16 cellular contexts compared by ENCODE assay signal in the genomic region with DNA sequence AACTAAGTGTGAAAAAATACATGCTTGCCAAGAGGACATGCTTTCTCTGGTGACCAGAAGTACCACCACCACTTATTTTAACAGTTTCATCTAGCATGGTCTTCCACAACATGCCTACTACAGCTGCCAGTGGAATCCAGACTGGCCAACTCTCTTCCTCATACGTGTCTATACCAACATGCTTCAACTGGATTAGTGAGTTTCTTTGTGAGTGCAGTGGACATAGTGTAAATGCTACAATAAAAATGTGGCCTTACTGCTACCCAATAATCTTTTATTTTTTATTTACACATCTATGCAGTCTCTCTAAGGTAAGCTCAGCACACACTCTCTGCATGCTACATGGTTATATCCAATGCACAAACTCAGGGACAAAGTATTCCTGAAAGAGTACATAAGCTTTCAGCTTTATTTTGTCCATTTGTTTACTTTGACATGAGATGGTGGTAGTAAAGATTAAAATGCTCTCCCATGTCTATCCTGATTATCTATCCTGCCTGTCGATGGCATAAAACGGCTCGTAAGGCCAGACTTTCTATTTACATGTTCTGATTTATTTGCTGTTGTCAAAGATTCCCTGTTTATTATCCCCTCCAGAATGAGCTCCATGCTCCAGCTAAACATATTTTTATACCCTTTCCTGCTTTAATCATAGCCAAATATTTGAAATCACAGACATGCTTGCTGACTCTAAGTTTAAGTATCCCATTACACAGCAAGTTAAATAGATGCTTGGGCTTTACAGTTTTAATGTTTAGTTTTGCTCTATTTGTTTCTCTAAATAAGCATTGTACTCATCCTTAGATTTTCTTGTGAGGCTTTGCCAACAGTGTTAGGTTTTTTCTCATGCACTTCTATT.
"Had no signal": no experiment of that assay in that cellular context is flagged by ENCODE, and none has a peak within 500 bp of the region (broad histone marks: within the 10 kb centered on the region; RNA-seq: fewer than 3 reads in every experiment).

No MANE protein-coding gene starts in this region.

- DNase-seq: activated CD4-positive, alpha-beta T cell treated with anti-CD3 and anti-CD28 coated beads, Interleukin-2, amount 50 U/mL, for 1 hour; activated CD4-positive, CD25-positive, alpha-beta regulatory T cell; activated effector memory CD4-positive, alpha-beta T cell treated with Interleukin-2 at 50 U/mL for 16 hours; activated T-cell treated with anti-CD3 and anti-CD28 coated beads, Interleukin-2, amount 50 U/mL, for 1 hour; amniotic stem cell; effector memory CD8-positive, alpha-beta T cell; left cardiac atrium; ovary had no signal

- H3K27ac Mint-ChIP-seq: activated naive CD4-positive, alpha-beta T cell treated with anti-CD3 and anti-CD28 coated beads, Interleukin-2, amount 50 U/mL, for 24 hours; brain; dendritic cell treated with granulocyte-macrophage colony-stimulating factor and Interleukin-4, amounts not matched to agents 40 ng/mL and 50 ng/mL, for 4 days; T-helper 1 cell treated with Interleukin-12 subunit alpha and Interleukin-12 subunit beta and Interleukin-4 antibody, amounts not matched to agents 30 μg/mL and 1 μg/mL, for 36 hours had no signal

- H3K9me3 Mint-ChIP-seq: activated naive CD4-positive, alpha-beta T cell treated with anti-CD3 and anti-CD28 coated beads, Interleukin-2, amount 50 U/mL, for 24 hours; dendritic cell treated with granulocyte-macrophage colony-stimulating factor and Interleukin-4, amounts not matched to agents 40 ng/mL and 50 ng/mL, for 4 days; effector memory CD8-positive, alpha-beta T cell; neural crest cell; T-helper 1 cell treated with Interleukin-12 subunit alpha and Interleukin-12 subunit beta and Interleukin-4 antibody, amounts not matched to agents 30 μg/mL and 1 μg/mL, for 36 hours had no signal

- H3K4me3 Mint-ChIP-seq: activated naive CD4-positive, alpha-beta T cell treated with anti-CD3 and anti-CD28 coated beads, Interleukin-2, amount 50 U/mL, for 24 hours; brain; dendritic cell treated with granulocyte-macrophage colony-stimulating factor and Interleukin-4, amounts not matched to agents 40 ng/mL and 50 ng/mL, for 4 days; effector memory CD8-positive, alpha-beta T cell; neural crest cell; T-helper 1 cell treated with Interleukin-12 subunit alpha and Interleukin-12 subunit beta and Interleukin-4 antibody, amounts not matched to agents 30 μg/mL and 1 μg/mL, for 36 hours had no signal

- H3K9me3 ChIP-seq: ovary, vagina had no signal

- H3K4me3 ChIP-seq: lung, ovary, tibial nerve, vagina had no signal

- H3K27ac ChIP-seq: ovary, tibial nerve, vagina had no signal

- H3K4me1 ChIP-seq: tibial nerve had no signal

- H3K36me3 ChIP-seq: ovary, vagina had no signal

- H3K27me3 Mint-ChIP-seq: activated naive CD4-positive, alpha-beta T cell treated with anti-CD3 and anti-CD28 coated beads, Interleukin-2, amount 50 U/mL, for 24 hours; dendritic cell treated with granulocyte-macrophage colony-stimulating factor and Interleukin-4, amounts not matched to agents 40 ng/mL and 50 ng/mL, for 4 days; effector memory CD8-positive, alpha-beta T cell had no signal

- H3K4me1 Mint-ChIP-seq: activated naive CD4-positive, alpha-beta T cell treated with anti-CD3 and anti-CD28 coated beads, Interleukin-2, amount 50 U/mL, for 24 hours; neural crest cell had no signal

- H3K27me3 ChIP-seq: ovary, tibial nerve, vagina had no signal
